Comparison of ENCODE assay signal across 24 cellular contexts in the genomic region with DNA sequence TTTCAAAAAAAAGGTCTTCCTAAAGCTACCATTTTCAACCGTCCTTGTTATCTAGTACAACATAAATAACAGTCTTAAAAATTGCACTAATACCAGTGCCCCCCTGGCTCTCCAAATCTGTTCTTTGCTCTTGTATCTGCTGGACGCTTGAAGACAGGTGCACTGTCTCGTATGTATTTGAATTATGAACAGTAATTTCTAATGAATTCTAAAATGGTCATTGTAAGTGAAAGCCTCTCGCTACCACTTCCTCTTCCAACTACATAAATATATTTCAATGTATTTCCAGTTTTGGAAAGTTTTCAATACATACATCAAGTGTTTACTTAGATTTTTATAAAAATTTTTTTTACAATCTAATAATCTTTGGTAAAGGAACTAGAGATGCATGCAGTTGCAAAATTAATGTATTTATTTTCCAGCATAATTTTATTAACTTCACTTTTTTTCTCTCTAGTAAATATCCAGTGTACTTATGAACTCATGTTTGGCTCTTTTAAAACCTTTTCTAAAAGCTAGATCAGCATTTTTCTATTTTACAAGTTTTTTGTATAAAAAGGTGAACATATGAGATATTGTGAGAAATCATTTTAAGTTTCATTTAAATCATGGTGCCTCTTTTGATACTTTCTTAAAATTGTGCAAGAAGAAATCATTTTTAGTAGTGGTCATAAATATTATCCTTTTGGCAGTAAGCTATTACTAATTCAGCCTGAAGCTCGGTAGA.
"Had no signal": no experiment of that assay in that cellular context is flagged by ENCODE, and none has a peak within 500 bp of the region (broad histone marks: within the 10 kb centered on the region; RNA-seq: fewer than 3 reads in every experiment).

No MANE protein-coding gene starts in this region.

- H3K27ac Mint-ChIP-seq: activated naive CD4-positive, alpha-beta T cell treated with anti-CD3 and anti-CD28 coated beads, Interleukin-2, amount 50 U/mL, for 72 hours; activated T-helper 17 cell treated with anti-CD3 and anti-CD28 coated beads, Interleukin-2, amount 50 U/mL, for 72 hours; dendritic cell treated with granulocyte-macrophage colony-stimulating factor and Interleukin-4, amounts not matched to agents 40 ng/mL and 50 ng/mL, for 4 days; naive thymus-derived CD4-positive, alpha-beta T cell; neural progenitor cell; WTC11 had no signal

- H3K27me3 Mint-ChIP-seq: dendritic cell treated with granulocyte-macrophage colony-stimulating factor and Interleukin-4, amounts not matched to agents 40 ng/mL and 50 ng/mL, for 4 days had no signal

- H3K27me3 ChIP-seq: adrenal gland, ascending aorta, brain microvascular endothelial cell, foreskin keratinocyte, neural progenitor cell, spleen, thyroid gland, upper lobe of right lung had no signal

- H3K9me3 Mint-ChIP-seq: activated T-helper 17 cell treated with anti-CD3 and anti-CD28 coated beads, Interleukin-2, amount 50 U/mL, for 72 hours; dendritic cell treated with granulocyte-macrophage colony-stimulating factor and Interleukin-4, amounts not matched to agents 40 ng/mL and 50 ng/mL, for 4 days; neural progenitor cell; WTC11 had no signal

- H3K4me1 ChIP-seq: ascending aorta, foreskin keratinocyte, thyroid gland, upper lobe of right lung had no signal

- H3K9me3 ChIP-seq: adrenal gland, ascending aorta, spleen, thyroid gland, upper lobe of right lung had no signal

- ATAC-seq: activated naive CD4-positive, alpha-beta T cell treated with anti-CD3 and anti-CD28 coated beads, Interleukin-2, amount 50 U/mL, for 72 hours; activated T-helper 17 cell treated with anti-CD3 and anti-CD28 coated beads, Interleukin-2, amount 50 U/mL, for 72 hours; foreskin keratinocyte; left lobe of liver; naive thymus-derived CD4-positive, alpha-beta T cell; stimulated activated naive CD8-positive, alpha-beta T cell treated with anti-CD3 and anti-CD28 coated beads, Interleukin-15, Interleukin-2, amounts not matched to agents 100 U/mL and 50 U/mL, for 24 hours; upper lobe of right lung; WTC11 had no signal

- H3K36me3 ChIP-seq: neural progenitor cell had no signal

- H3K4me3 Mint-ChIP-seq: activated T-helper 17 cell treated with anti-CD3 and anti-CD28 coated beads, Interleukin-2, amount 50 U/mL, for 72 hours; dendritic cell treated with granulocyte-macrophage colony-stimulating factor and Interleukin-4, amounts not matched to agents 40 ng/mL and 50 ng/mL, for 4 days; naive thymus-derived CD4-positive, alpha-beta T cell; neural progenitor cell; WTC11 had no signal

- H3K4me3 ChIP-seq: adrenal gland, ascending aorta, lung, neural progenitor cell, spleen, thyroid gland, upper lobe of right lung had no signal

- DNase-seq: activated T-cell treated with anti-CD3 and anti-CD28 coated beads, Interleukin-2, amount 50 U/mL, for 1 hour; adrenal gland; brain microvascular endothelial cell; caudate nucleus; effector CD4-positive, alpha-beta T cell; erythroblast; foreskin keratinocyte; naive thymus-derived CD4-positive, alpha-beta T cell; retina; spleen; stimulated activated CD4-positive, alpha-beta T cell treated with anti-CD3 and anti-CD28 coated beads, Interleukin-4, amount 100 ng/mL, for 1 hour; stimulated activated naive CD8-positive, alpha-beta T cell treated with anti-CD3 and anti-CD28 coated beads, Interleukin-15, Interleukin-2, amounts not matched to agents 100 U/mL and 50 U/mL, for 24 hours; substantia nigra; T1000; thyroid gland; upper lobe of right lung had no signal

- H3K27ac ChIP-seq: ascending aorta, brain microvascular endothelial cell, foreskin keratinocyte, neural progenitor cell, spleen, thyroid gland, upper lobe of right lung had no signal
